Comparison of ENCODE assay signal across 1 cellular context in the genomic region with DNA sequence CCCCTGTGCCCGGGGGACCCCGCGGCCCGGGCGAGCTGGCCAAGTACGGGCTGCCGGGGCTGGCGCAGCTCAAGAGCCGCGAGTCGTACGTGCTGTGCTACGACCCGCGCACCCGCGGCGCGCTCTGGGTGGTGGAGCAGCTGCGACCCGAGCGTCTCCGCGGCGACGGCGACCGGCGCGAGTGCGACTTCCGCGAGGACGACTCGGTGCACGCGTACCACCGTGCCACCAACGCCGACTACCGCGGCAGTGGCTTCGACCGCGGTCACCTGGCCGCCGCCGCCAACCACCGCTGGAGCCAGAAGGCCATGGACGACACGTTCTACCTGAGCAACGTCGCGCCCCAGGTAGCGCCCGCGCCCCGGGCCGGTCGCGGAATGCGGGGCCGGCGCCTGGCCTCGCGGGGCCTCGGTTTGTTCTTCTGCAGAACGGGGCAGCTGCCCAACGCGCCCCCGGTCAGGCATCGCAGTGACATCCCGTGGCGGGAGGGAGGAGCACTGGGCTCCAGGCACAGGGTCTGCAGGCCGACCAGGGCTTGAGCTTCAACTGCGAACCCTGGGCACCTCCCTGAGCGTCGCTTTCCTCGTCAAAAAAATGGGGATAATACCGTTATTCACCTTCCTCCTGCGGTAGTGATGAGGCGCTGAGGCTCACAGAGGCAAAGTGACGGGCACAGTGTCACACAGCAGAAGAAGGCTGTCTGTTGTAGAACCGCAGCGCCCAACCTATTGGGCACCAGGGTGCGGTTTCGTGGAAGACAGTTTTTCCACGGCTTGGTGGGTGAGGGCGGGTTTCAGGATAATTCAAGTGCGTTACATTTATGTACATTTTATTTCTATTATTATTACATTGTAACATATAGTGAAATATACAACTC.
TF ChIP-seq lines count a peak whose summit lies in the region.

No MANE protein-coding gene starts in this region.

TF ChIP-seq in HepG2, 621 proteins besides CTCF, POLR2A, EP300 and RAD21 (continued from another document and continues in another):
- TF ChIP-seq HES4 (CRISPR knock-in tag; IDR thresholded peaks at IDR 0.05; ENCODE audit: borderline replicate concordance) (peak; percentile 91), ZNF331 (CRISPR knock-in tag; IDR thresholded peaks at IDR 0.05) (no peak; the same call in 1 of the 2 replicates), SP2 (CRISPR knock-in tag; IDR thresholded peaks at IDR 0.05) (peak; percentile 32; the same call in 1 of the 2 replicates), ZNF589 (CRISPR knock-in tag; conservative IDR thresholded peaks at IDR 0.05) (0 out of 2 replicates have a peak, but pooled peaks have one; percentile 39), RFXAP (CRISPR knock-in tag; IDR thresholded peaks at IDR 0.05; ENCODE audit: borderline replicate concordance) (0 out of 2 replicates have a peak, but pooled peaks have one; percentile 47), ARID2 (CRISPR knock-in tag; IDR thresholded peaks at IDR 0.05; ENCODE audit: borderline replicate concordance) (no peak), MED8 (CRISPR knock-in tag; IDR thresholded peaks at IDR 0.05; ENCODE audit: insufficient replicate concordance) (peak; percentile 83), HOXA3 (CRISPR knock-in tag; IDR thresholded peaks at IDR 0.05) (peak; percentile 38; the same call in 1 of the 2 replicates), SRY (CRISPR knock-in tag; IDR thresholded peaks at IDR 0.05) (peak; percentile 32), EEA1 (CRISPR knock-in tag; IDR thresholded peaks at IDR 0.05; ENCODE audit: borderline replicate concordance) (0 out of 2 replicates have a peak, but pooled peaks have one; percentile 40), EED (CRISPR knock-in tag; IDR thresholded peaks at IDR 0.05) (peak; percentile 31; the same call in 1 of the 2 replicates), MED1 (CRISPR knock-in tag; IDR thresholded peaks at IDR 0.05) (no peak), JDP2 (CRISPR knock-in tag; IDR thresholded peaks at IDR 0.05; ENCODE audit: borderline replicate concordance) (no peak), ZSCAN25 (CRISPR knock-in tag; IDR thresholded peaks at IDR 0.05) (no peak; the same call in 1 of the 2 replicates), EZH2 (conservative IDR thresholded peaks at IDR 0.05; ENCODE audit: low read depth, low read length) (no peak), AKAP8 (CRISPR knock-in tag; IDR thresholded peaks at IDR 0.05) (peak; percentile 67; the same call in 1 of the 2 replicates), CENPT (CRISPR knock-in tag; IDR thresholded peaks at IDR 0.05; ENCODE audit: low read depth) (peak; percentile 80; the same call in 1 of the 2 replicates), PTBP1 (IDR thresholded peaks at IDR 0.05; ENCODE audit: low read depth, low read length, poor library complexity, severe bottlenecking) (no peak), STAG1 (CRISPR knock-in tag; IDR thresholded peaks at IDR 0.05) (peak; percentile 43), ZNF333 (CRISPR knock-in tag; IDR thresholded peaks at IDR 0.05; ENCODE audit: borderline replicate concordance) (0 out of 2 replicates have a peak, but pooled peaks have one; percentile 49), ZNF326 (CRISPR knock-in tag; IDR thresholded peaks at IDR 0.05; ENCODE audit: borderline replicate concordance) (no peak), RBM22 (optimal IDR thresholded peaks at IDR 0.05; ENCODE audit: low read length) (no peak), NRL (CRISPR knock-in tag; IDR thresholded peaks at IDR 0.05; ENCODE audit: borderline replicate concordance) (0 out of 2 replicates have a peak, but pooled peaks have one; percentile 72), ZNF672 (CRISPR knock-in tag; IDR thresholded peaks at IDR 0.05) (peak; percentile 23; the same call in 1 of the 2 replicates), KDM5B (CRISPR knock-in tag; IDR thresholded peaks at IDR 0.05; ENCODE audit: borderline replicate concordance) (no peak; the same call in 1 of the 2 replicates), ZNF747 (CRISPR knock-in tag; IDR thresholded peaks at IDR 0.05; ENCODE audit: borderline replicate concordance) (peak; percentile 43; the same call in 1 of the 2 replicates), MTA3 (CRISPR knock-in tag; IDR thresholded peaks at IDR 0.05) (no peak), CREB1 (IDR thresholded peaks at IDR 0.05) (no peak), CREB1 (CRISPR knock-in tag; IDR thresholded peaks at IDR 0.05) (no peak), ZBTB38 (CRISPR knock-in tag; IDR thresholded peaks at IDR 0.05) (peak; percentile 77), ZNF780A (CRISPR knock-in tag; IDR thresholded peaks at IDR 0.05) (no peak; the same call in 1 of the 2 replicates), TBX2 (CRISPR knock-in tag; IDR thresholded peaks at IDR 0.05; ENCODE audit: borderline replicate concordance) (peak; percentile 69), IRX3 (CRISPR knock-in tag; IDR thresholded peaks at IDR 0.05; ENCODE audit: borderline replicate concordance, low read depth) (no peak; the same call in 1 of the 2 replicates), ZNF34 (CRISPR knock-in tag; IDR thresholded peaks at IDR 0.05; ENCODE audit: borderline replicate concordance) (0 out of 2 replicates have a peak, but pooled peaks have one; percentile 34), KMT2A (CRISPR knock-in tag; IDR thresholded peaks at IDR 0.05) (no peak), ZNF563 (CRISPR knock-in tag; IDR thresholded peaks at IDR 0.05) (peak; percentile 89), ZNF788 (CRISPR knock-in tag; IDR thresholded peaks at IDR 0.05; ENCODE audit: borderline replicate concordance) (peak; percentile 52; the same call in 1 of the 2 replicates)
- TF ChIP-seq, protein P1, sequence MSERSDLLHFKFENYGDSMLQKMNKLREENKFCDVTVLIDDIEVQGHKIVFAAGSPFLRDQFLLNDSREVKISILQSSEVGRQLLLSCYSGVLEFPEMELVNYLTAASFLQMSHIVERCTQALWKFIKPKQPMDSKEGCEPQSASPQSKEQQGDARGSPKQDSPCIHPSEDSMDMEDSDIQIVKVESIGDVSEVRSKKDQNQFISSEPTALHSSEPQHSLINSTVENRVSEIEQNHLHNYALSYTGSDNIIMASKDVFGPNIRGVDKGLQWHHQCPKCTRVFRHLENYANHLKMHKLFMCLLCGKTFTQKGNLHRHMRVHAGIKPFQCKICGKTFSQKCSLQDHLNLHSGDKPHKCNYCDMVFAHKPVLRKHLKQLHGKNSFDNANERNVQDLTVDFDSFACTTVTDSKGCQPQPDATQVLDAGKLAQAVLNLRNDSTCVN (CRISPR knock-in tag; IDR thresholded peaks at IDR 0.05; ENCODE audit: borderline replicate concordance), result no peak
- TF ChIP-seq, protein P2, sequence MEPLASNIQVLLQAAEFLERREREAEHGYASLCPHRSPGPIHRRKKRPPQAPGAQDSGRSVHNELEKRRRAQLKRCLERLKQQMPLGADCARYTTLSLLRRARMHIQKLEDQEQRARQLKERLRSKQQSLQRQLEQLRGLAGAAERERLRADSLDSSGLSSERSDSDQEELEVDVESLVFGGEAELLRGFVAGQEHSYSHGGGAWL (CRISPR knock-in tag; IDR thresholded peaks at IDR 0.05), result 0 out of 2 replicates have a peak, but pooled peaks have one; percentile 16
- TF ChIP-seq, protein P3, sequence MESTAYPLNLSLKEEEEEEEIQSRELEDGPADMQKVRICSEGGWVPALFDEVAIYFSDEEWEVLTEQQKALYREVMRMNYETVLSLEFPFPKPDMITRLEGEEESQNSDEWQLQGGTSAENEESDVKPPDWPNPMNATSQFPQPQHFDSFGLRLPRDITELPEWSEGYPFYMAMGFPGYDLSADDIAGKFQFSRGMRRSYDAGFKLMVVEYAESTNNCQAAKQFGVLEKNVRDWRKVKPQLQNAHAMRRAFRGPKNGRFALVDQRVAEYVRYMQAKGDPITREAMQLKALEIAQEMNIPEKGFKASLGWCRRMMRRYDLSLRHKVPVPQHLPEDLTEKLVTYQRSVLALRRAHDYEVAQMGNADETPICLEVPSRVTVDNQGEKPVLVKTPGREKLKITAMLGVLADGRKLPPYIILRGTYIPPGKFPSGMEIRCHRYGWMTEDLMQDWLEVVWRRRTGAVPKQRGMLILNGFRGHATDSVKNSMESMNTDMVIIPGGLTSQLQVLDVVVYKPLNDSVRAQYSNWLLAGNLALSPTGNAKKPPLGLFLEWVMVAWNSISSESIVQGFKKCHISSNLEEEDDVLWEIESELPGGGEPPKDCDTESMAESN (CRISPR knock-in tag; conservative IDR thresholded peaks at IDR 0.05), result peak; percentile 64; the same call in 1 of the 2 replicates
- TF ChIP-seq, protein P4, sequence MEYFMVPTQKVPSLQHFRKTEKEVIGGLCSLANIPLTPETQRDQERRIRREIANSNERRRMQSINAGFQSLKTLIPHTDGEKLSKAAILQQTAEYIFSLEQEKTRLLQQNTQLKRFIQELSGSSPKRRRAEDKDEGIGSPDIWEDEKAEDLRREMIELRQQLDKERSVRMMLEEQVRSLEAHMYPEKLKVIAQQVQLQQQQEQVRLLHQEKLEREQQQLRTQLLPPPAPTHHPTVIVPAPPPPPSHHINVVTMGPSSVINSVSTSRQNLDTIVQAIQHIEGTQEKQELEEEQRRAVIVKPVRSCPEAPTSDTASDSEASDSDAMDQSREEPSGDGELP (IDR thresholded peaks at IDR 0.05; ENCODE audit: borderline replicate concordance, low read depth), result peak; percentile 26; the same call in 1 of the 2 replicates
- TF ChIP-seq, protein P5, sequence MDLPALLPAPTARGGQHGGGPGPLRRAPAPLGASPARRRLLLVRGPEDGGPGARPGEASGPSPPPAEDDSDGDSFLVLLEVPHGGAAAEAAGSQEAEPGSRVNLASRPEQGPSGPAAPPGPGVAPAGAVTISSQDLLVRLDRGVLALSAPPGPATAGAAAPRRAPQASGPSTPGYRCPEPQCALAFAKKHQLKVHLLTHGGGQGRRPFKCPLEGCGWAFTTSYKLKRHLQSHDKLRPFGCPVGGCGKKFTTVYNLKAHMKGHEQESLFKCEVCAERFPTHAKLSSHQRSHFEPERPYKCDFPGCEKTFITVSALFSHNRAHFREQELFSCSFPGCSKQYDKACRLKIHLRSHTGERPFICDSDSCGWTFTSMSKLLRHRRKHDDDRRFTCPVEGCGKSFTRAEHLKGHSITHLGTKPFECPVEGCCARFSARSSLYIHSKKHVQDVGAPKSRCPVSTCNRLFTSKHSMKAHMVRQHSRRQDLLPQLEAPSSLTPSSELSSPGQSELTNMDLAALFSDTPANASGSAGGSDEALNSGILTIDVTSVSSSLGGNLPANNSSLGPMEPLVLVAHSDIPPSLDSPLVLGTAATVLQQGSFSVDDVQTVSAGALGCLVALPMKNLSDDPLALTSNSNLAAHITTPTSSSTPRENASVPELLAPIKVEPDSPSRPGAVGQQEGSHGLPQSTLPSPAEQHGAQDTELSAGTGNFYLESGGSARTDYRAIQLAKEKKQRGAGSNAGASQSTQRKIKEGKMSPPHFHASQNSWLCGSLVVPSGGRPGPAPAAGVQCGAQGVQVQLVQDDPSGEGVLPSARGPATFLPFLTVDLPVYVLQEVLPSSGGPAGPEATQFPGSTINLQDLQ (CRISPR knock-in tag; IDR thresholded peaks at IDR 0.05), result no peak
- TF ChIP-seq, protein P6, sequence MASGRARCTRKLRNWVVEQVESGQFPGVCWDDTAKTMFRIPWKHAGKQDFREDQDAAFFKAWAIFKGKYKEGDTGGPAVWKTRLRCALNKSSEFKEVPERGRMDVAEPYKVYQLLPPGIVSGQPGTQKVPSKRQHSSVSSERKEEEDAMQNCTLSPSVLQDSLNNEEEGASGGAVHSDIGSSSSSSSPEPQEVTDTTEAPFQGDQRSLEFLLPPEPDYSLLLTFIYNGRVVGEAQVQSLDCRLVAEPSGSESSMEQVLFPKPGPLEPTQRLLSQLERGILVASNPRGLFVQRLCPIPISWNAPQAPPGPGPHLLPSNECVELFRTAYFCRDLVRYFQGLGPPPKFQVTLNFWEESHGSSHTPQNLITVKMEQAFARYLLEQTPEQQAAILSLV (CRISPR knock-in tag; IDR thresholded peaks at IDR 0.05; ENCODE audit: borderline replicate concordance), result peak; percentile 60; the same call in 1 of the 2 replicates
- TF ChIP-seq, protein P7, sequence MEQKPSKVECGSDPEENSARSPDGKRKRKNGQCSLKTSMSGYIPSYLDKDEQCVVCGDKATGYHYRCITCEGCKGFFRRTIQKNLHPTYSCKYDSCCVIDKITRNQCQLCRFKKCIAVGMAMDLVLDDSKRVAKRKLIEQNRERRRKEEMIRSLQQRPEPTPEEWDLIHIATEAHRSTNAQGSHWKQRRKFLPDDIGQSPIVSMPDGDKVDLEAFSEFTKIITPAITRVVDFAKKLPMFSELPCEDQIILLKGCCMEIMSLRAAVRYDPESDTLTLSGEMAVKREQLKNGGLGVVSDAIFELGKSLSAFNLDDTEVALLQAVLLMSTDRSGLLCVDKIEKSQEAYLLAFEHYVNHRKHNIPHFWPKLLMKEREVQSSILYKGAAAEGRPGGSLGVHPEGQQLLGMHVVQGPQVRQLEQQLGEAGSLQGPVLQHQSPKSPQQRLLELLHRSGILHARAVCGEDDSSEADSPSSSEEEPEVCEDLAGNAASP (CRISPR knock-in tag; IDR thresholded peaks at IDR 0.05; ENCODE audit: borderline replicate concordance), result no peak
- TF ChIP-seq, protein P8, sequence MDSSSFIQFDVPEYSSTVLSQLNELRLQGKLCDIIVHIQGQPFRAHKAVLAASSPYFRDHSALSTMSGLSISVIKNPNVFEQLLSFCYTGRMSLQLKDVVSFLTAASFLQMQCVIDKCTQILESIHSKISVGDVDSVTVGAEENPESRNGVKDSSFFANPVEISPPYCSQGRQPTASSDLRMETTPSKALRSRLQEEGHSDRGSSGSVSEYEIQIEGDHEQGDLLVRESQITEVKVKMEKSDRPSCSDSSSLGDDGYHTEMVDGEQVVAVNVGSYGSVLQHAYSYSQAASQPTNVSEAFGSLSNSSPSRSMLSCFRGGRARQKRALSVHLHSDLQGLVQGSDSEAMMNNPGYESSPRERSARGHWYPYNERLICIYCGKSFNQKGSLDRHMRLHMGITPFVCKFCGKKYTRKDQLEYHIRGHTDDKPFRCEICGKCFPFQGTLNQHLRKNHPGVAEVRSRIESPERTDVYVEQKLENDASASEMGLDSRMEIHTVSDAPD (CRISPR knock-in tag; IDR thresholded peaks at IDR 0.05), result no peak
- TF ChIP-seq, protein P9, sequence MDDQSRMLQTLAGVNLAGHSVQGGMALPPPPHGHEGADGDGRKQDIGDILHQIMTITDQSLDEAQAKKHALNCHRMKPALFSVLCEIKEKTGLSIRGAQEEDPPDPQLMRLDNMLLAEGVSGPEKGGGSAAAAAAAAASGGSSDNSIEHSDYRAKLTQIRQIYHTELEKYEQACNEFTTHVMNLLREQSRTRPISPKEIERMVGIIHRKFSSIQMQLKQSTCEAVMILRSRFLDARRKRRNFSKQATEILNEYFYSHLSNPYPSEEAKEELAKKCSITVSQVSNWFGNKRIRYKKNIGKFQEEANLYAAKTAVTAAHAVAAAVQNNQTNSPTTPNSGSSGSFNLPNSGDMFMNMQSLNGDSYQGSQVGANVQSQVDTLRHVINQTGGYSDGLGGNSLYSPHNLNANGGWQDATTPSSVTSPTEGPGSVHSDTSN (CRISPR knock-in tag; IDR thresholded peaks at IDR 0.05; ENCODE audit: borderline replicate concordance), result 0 out of 2 replicates have a peak, but pooled peaks have one; percentile 29
- TF ChIP-seq, protein P10, sequence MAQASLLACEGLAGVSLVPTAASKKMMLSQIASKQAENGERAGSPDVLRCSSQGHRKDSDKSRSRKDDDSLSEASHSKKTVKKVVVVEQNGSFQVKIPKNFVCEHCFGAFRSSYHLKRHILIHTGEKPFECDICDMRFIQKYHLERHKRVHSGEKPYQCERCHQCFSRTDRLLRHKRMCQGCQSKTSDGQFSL (CRISPR knock-in tag; IDR thresholded peaks at IDR 0.05), result no peak
- TF ChIP-seq, protein P11, sequence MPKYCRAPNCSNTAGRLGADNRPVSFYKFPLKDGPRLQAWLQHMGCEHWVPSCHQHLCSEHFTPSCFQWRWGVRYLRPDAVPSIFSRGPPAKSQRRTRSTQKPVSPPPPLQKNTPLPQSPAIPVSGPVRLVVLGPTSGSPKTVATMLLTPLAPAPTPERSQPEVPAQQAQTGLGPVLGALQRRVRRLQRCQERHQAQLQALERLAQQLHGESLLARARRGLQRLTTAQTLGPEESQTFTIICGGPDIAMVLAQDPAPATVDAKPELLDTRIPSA (CRISPR knock-in tag; IDR thresholded peaks at IDR 0.05; ENCODE audit: borderline replicate concordance), result peak; percentile 38; the same call in 1 of the 2 replicates
